ENCODE assay signal across 20 cellular contexts in the genomic region with DNA sequence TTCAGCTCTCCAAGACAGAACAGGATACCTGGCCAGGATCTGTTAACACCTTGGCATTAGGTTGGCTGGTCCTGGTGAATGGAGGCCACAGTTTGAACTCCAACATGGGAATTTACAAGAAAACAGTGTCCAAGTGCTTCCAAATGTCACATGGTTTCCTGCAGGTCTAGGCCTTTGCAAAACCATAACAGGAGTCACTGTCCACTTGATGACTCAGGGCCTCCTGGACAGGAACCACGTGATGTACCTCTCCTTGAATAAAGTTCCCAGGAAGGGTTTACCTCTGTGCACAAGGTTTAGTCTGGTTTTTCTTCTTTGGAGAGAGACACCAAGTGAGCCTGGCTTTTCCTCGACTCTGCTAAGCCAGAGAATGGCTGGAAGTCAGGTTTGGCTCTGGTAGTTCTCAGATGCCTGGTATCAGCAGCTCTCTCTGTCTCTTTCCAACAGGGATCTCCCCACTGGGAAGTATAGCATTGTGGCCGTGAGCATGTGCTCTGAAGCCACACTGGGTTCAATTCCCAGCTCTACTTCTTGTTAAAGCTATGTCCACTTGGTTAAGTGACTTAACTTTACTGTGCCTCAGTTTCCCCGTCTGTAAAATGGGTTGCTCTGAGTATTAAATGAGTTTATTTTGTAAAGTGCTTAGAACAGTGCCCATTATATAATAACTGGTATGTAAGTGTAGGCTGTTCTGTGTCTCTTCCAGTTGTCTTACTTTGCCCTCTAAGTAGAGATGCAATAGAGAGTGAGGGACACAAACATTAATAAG. TPM values are rescaled to one million over a fixed set of nuclear protein-coding genes. Genes with fewer than 3 reads are reported as not detected.
DNase-seq lines count a peak whose midpoint lies in the region; ATAC-seq, FAIRE-seq and TF ChIP-seq lines count a peak whose summit lies in the region.
"Had no signal": no experiment of that assay in that cellular context is flagged by ENCODE, and none has a peak within 500 bp of the region (broad histone marks: within the 10 kb centered on the region; RNA-seq: fewer than 3 reads in every experiment).

No MANE protein-coding gene starts in this region.

- in situ Hi-C loops in Caki2 (cut with HindIII; ENCODE audit: low pct_unique_long_range_greater_than_20kb, low sequenced_read_pairs), result no loop called here
- in situ Hi-C loops in K562 (cut with MboI), result loop anchor here (5.0 kb wide), 1 partner anchor 39 kb away; no protein-coding TSS in a partner anchor

- DNase-seq in Caki2 (ENCODE audit: low read depth) (peak; percentile 21), HT1080 (ENCODE audit: low read depth) (peak; percentile 59), K562 (ENCODE audit: extremely low read depth in 1 of 4, low spot score in 3 of 4) (peak in 1 of 4 experiments; percentile 20), fibroblast of villous mesenchyme (ENCODE audit: low read depth) (peak; percentile 44), frontal cortex (ENCODE audit: low spot score in 2 of 2) (no peak)
- DNase-seq in stimulated activated CD4-positive, alpha-beta T cell treated with anti-CD3 and anti-CD28 coated beads, Interleukin-4, amount 100 ng/mL, for 24 hours, result no peak
- no peak for DNase-seq in T-helper 2 cell treated with Interferon-gamma antibody and Interleukin-4, amounts not matched to agents 5 μg/mL and 100 μg/mL, for 36 hours (ENCODE audit: low spot score)
- DNase-seq: activated CD4-positive, CD25-positive, alpha-beta regulatory T cell treated with anti-CD3 and anti-CD28 coated beads, Interleukin-2, amount 50 U/mL, for 72 hours; activated effector memory CD4-positive, alpha-beta T cell treated with anti-CD3 and anti-CD28 coated beads, Interleukin-2, amount 50 U/mL, for 16 hours; C1 segment of cervical spinal cord; DMS153; foreskin melanocyte; KBM-7; NCI-H1092; NCI-H2029 treated with DMSO at 0.1 percent for 48 hours; stimulated activated naive CD4-positive, alpha-beta T cell treated with Interleukin-2 at 50 U/mL for 16 hours had no signal

- no peak overlapping the region for H3K27ac Mint-ChIP-seq in T-helper 2 cell treated with Interferon-gamma antibody and Interleukin-4, amounts not matched to agents 5 μg/mL and 100 μg/mL, for 36 hours
- H3K27ac Mint-ChIP-seq: type B pancreatic cell had no signal

- no TSS peak for BruUV-seq in K562 (replicated peaks; lab: Mats Ljungman, UMichigan)

- H3K27me3 ChIP-seq in K562 (ENCODE audit: control insufficient read depth in 2 of 2, insufficient read depth in 2 of 2, low read length in 2 of 2), result no peaks in the 10 kb centered on the region; a peak in 2 of 5 replicates

- peak; percentile 31; the same call in 2 of the 3 replicates for ATAC-seq in K562
- no peak for ATAC-seq in GM18870 (IDR thresholded peaks at IDR 0.05; ENCODE audit: unreplicated experiment)
- ATAC-seq: left lobe of liver had no signal

- no peak overlapping the region for H3K9ac ChIP-seq in K562 (ENCODE audit: insufficient read depth in 1 of 2, low read depth in 2 of 2, low read length in 2 of 2)

- TF ChIP-seq RAD21 in K562 (CRISPR knock-in tag; conservative IDR thresholded peaks at IDR 0.05 in 1 of 2, IDR thresholded peaks at IDR 0.05 in 1 of 2), result no peak

- no peaks in the 10 kb centered on the region for H3K79me2 ChIP-seq in K562 (ENCODE audit: control insufficient read depth, insufficient read depth, low read length)

- POLR2A ChIA-PET in K562 (lab: Yijun Ruan, JAX), result no interaction called here

- H3K4me3 ChIP-seq in K562 (no peak overlapping the region), fibroblast of villous mesenchyme (ENCODE audit: low read depth, low read length) (no peak overlapping the region)

- no peaks in the 10 kb centered on the region for H3K36me3 Mint-ChIP-seq in T-helper 2 cell treated with Interferon-gamma antibody and Interleukin-4, amounts not matched to agents 5 μg/mL and 100 μg/mL, for 36 hours (ENCODE audit: low read depth)
- H3K36me3 Mint-ChIP-seq: type B pancreatic cell had no signal

- intact Hi-C loops in K562 (cut with micrococcal nuclease), result loop anchor here (5.0 to 10.0 kb wide), 2 partner anchors 329 to 382 kb away; no protein-coding TSS in a partner anchor

- no peaks in the 10 kb centered on the region for H3K9me1 ChIP-seq in K562 (ENCODE audit: control insufficient read depth, insufficient read depth, low read length)

- TF ChIP-seq POLR2A in K562 (conservative IDR thresholded peaks at IDR 0.05), result no peak

- WGBS in K562 (ENCODE audit: insufficient coverage, low coverage, missing lambda C conversion rate), result 8% methylated on average over 4 of the region's 4 CpGs

- H2AFZ ChIP-seq in K562 (ENCODE audit: low read depth, low read length), result peak overlapping the region; percentile 79; the same call in 1 of the 2 replicates

- peaks cover 4 to 7% of the 10 kb centered on the region in 2 experiments; a peak in 4 of 5 replicates for H3K4me1 ChIP-seq in K562 (replicated peaks in 1 of 2; ENCODE audit: control insufficient read depth in 2 of 2, insufficient read depth in 2 of 2, low read length in 2 of 2)

- peaks cover 3% of the 10 kb centered on the region for H3K4me1 Mint-ChIP-seq in T-helper 2 cell treated with Interferon-gamma antibody and Interleukin-4, amounts not matched to agents 5 μg/mL and 100 μg/mL, for 36 hours (ENCODE audit: low read depth)

- H3K27ac ChIP-seq in K562 (ENCODE audit: extremely low read depth, low read depth, low read length), result no peak overlapping the region

- no peak for TF ChIP-seq CTCF in K562 (IDR thresholded peaks at IDR 0.05 in 2 of 3, conservative IDR thresholded peaks at IDR 0.05 in 1 of 3; ENCODE audit: insufficient read depth in 2 of 3, low read depth in 1 of 3, low read length in 3 of 3)
- TF ChIP-seq CTCF in fibroblast of villous mesenchyme (IDR thresholded peaks at IDR 0.05; ENCODE audit: insufficient read depth, low read depth, low read length), result no peak

- no peaks in the 10 kb centered on the region for H4K20me1 ChIP-seq in K562 (replicated peaks; ENCODE audit: control insufficient read depth, insufficient read depth, low read length)

- H3K9me3 Mint-ChIP-seq in T-helper 2 cell treated with Interferon-gamma antibody and Interleukin-4, amounts not matched to agents 5 μg/mL and 100 μg/mL, for 36 hours, result no peaks in the 10 kb centered on the region

- TF ChIP-seq EP300 in K562 (IDR thresholded peaks at IDR 0.05; ENCODE audit: low read length), result no peak

- CTCF ChIA-PET in K562 (lab: Yijun Ruan, JAX; ENCODE audit: low intra/inter-chr PET ratio), result no interaction called here

- H3K4me3 Mint-ChIP-seq in T-helper 2 cell treated with Interferon-gamma antibody and Interleukin-4, amounts not matched to agents 5 μg/mL and 100 μg/mL, for 36 hours, result no peak overlapping the region
- H3K4me3 Mint-ChIP-seq: type B pancreatic cell had no signal

- H3K4me2 ChIP-seq in K562 (ENCODE audit: insufficient read depth, low read length), result no peak overlapping the region

- H3K27me3 Mint-ChIP-seq in T-helper 2 cell treated with Interferon-gamma antibody and Interleukin-4, amounts not matched to agents 5 μg/mL and 100 μg/mL, for 36 hours (ENCODE audit: low read depth), result peaks cover 19% of the 10 kb centered on the region
- H3K27me3 Mint-ChIP-seq: type B pancreatic cell had no signal

- H3K36me3 ChIP-seq in K562 (ENCODE audit: control insufficient read depth, insufficient read depth, low read length), result no peaks in the 10 kb centered on the region

- FAIRE-seq in K562 (lab: Jason Lieb, UNC), result no peak
- no peak for FAIRE-seq in frontal cortex (lab: Jason Lieb, UNC)

- H3K9me3 ChIP-seq in K562 (replicated peaks; ENCODE audit: control insufficient read depth, insufficient read depth, low read depth, low read length), result no peaks in the 10 kb centered on the region; the same call in 1 of the 2 replicates

RNA-seq across cellular contexts. Expression of gene TMEM61, which starts 27.3 kb away (rescaled TPM):
- 2.2 TPM in 1 of 2 replicates, not detected in the other for total RNA-seq in Caki2 (2014; rRNA removed; shearing (Covaris generic); ENCODE audit: low replicate concordance)
- not detected in 2 replicates for total RNA-seq in HT1080 (2014; rRNA removed; shearing (Covaris generic))
- not detected in 2 replicates for polyA plus RNA-seq in HT1080 (2015; cell fraction: cytosol; rRNA removed)
- not detected in 2 replicates for polyA plus RNA-seq in HT1080 (2015; cell fraction: nucleus; rRNA removed)
- not detected in 2 replicates for total RNA-seq in K562 (2011; cell fraction: chromatin; rRNA removed; ENCODE audit: low replicate concordance)
- total RNA-seq in K562 (2011; cell fraction: nucleolus; rRNA removed), result not detected in 2 replicates
- total RNA-seq in K562 (2011; cell fraction: nucleoplasm; rRNA removed), result not detected in 2 replicates
- not detected in 2 replicates for total RNA-seq in K562 (2014; rRNA removed)
- not detected in 2 replicates for total RNA-seq in K562 (2014; rRNA removed; fragmentation: Illumina TruSeq; extraction: Trizol)
- total RNA-seq in K562 (2015; rRNA removed; fragmentation: Illumina TruSeq; extraction: Trizol), result not detected in 2 replicates
- not detected in 2 replicates for total RNA-seq in K562 (2021)
- polyA plus RNA-seq in K562 (2011; rRNA removed), result not detected in 2 replicates
- polyA plus RNA-seq in K562 (2011; cell fraction: cytosol; rRNA removed), result not detected in 2 replicates
- polyA plus RNA-seq in K562 (2011; cell fraction: nucleus; rRNA removed), result not detected in 2 replicates
- polyA plus RNA-seq in K562 (2012), result not detected in 2 replicates
- polyA plus RNA-seq in K562 (2014; fragmentation: Illumina TruSeq; extraction: Trizol), result not detected in 2 replicates
- not detected for polyA plus RNA-seq in K562 (2014; fragmentation: Nextera tagmentation; extraction: Ambion mirVana)
- polyA plus RNA-seq in K562 (2014; rRNA removed), result not detected in 2 replicates
- polyA minus RNA-seq in K562 (2011; rRNA and poly(A)+ RNA removed), result not detected in 2 replicates
- not detected in 2 replicates for polyA minus RNA-seq in K562 (2011; cell fraction: cytosol; rRNA and poly(A)+ RNA removed)
- polyA minus RNA-seq in K562 (2011; cell fraction: nucleus; rRNA and poly(A)+ RNA removed), result not detected in 2 replicates
- total RNA-seq in fibroblast of villous mesenchyme, result not detected in 2 replicates
- not detected for total RNA-seq in frontal cortex
- total RNA-seq: left lobe of liver, NCI-H460 had no signal

RNA-seq across cellular contexts. Expression of gene BSND, which starts 45.6 kb away (rescaled TPM):
- not detected in 2 replicates for total RNA-seq in Caki2 (2014; rRNA removed; shearing (Covaris generic); ENCODE audit: low replicate concordance)
- not detected in 2 replicates for total RNA-seq in HT1080 (2014; rRNA removed; shearing (Covaris generic))
- 0.01 TPM in 1 of 2 replicates, not detected in the other for polyA plus RNA-seq in HT1080 (2015; cell fraction: cytosol; rRNA removed)
- not detected in 2 replicates for polyA plus RNA-seq in HT1080 (2015; cell fraction: nucleus; rRNA removed)
- not detected in 2 replicates for total RNA-seq in K562 (2011; cell fraction: chromatin; rRNA removed; ENCODE audit: low replicate concordance)
- not detected in 2 replicates for total RNA-seq in K562 (2011; cell fraction: nucleolus; rRNA removed)
- total RNA-seq in K562 (2011; cell fraction: nucleoplasm; rRNA removed), result not detected in 2 replicates
- total RNA-seq in K562 (2014; rRNA removed), result not detected in 2 replicates
- not detected in 2 replicates for total RNA-seq in K562 (2014; rRNA removed; fragmentation: Illumina TruSeq; extraction: Trizol)
- total RNA-seq in K562 (2015; rRNA removed; fragmentation: Illumina TruSeq; extraction: Trizol), result not detected in 2 replicates
- not detected in 2 replicates for total RNA-seq in K562 (2021)
- polyA plus RNA-seq in K562 (2011; rRNA removed), result not detected in 2 replicates
- 0.01 TPM in 1 of 2 replicates, not detected in the other for polyA plus RNA-seq in K562 (2011; cell fraction: cytosol; rRNA removed)
- not detected in 2 replicates for polyA plus RNA-seq in K562 (2011; cell fraction: nucleus; rRNA removed)
- polyA plus RNA-seq in K562 (2012), result 0.01 TPM in 1 of 2 replicates, not detected in the other
- not detected in 2 replicates for polyA plus RNA-seq in K562 (2014; fragmentation: Illumina TruSeq; extraction: Trizol)
- not detected for polyA plus RNA-seq in K562 (2014; fragmentation: Nextera tagmentation; extraction: Ambion mirVana)
- polyA plus RNA-seq in K562 (2014; rRNA removed), result not detected in 2 replicates
- not detected in 2 replicates for polyA minus RNA-seq in K562 (2011; rRNA and poly(A)+ RNA removed)
- polyA minus RNA-seq in K562 (2011; cell fraction: cytosol; rRNA and poly(A)+ RNA removed), result not detected in 2 replicates
- not detected in 2 replicates for polyA minus RNA-seq in K562 (2011; cell fraction: nucleus; rRNA and poly(A)+ RNA removed)
- not detected in 2 replicates for total RNA-seq in fibroblast of villous mesenchyme
- total RNA-seq in frontal cortex, result not detected
- total RNA-seq: left lobe of liver, NCI-H460 had no signal

Comparison
In these comparisons a context has a peak if more than half of its experiments do, and no peak if none do; other contexts are left out.
1. DNase-seq: peak in Caki2 (single experiment), HT1080 (single experiment) and fibroblast of villous mesenchyme (single experiment); none in frontal cortex (0 of 2), stimulated activated CD4-positive, alpha-beta T cell treated with anti-CD3 and anti-CD28 coated beads, Interleukin-4, amount 100 ng/mL, for 24 hours (single experiment) and T-helper 2 cell treated with Interferon-gamma antibody and Interleukin-4, amounts not matched to agents 5 μg/mL and 100 μg/mL, for 36 hours (single experiment).